In the genomic region with DNA sequence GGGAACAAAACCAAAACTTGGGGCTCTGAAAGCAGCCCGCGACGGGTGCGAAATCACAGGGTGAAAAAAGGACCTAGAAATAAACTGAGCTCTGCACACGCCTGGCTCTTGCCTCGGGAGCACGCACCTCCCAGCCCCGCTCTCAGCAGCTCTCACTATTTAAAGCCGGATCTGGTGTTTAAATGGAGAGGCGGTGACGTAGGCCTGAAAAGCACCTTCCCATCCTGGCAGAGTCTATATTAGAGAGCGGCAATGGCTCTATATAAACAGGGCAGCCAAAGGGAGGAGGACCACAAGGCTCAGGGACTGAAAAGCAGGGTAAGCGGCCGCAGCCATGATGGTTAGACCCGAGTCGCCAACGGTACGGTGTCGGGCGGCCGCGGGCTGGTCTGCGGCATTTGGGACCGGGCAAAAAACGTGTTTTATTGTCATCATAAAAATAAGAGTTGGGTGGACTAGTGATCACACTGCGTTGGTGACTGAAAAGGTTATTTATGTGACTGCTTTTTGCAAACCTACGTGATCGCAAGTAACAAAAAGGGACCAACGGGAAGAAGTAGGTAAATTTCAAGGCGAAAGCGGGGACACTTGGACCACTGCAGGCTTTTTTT, we compare ENCODE assay signal across 8 cellular contexts. TPM values are rescaled to one million over a fixed set of nuclear protein-coding genes. Genes with fewer than 3 reads are reported as not detected.
A peak's percentile ranks its signal among the peaks of the same experiment; 100 is the strongest.
DNase-seq lines count a peak whose midpoint lies in the region; ATAC-seq and TF ChIP-seq lines count a peak whose summit lies in the region.

No MANE protein-coding gene starts in this region.

- DNase-seq in EL (peak; percentile 98), H4 (ENCODE audit: low spot score) (peak; percentile 97), LNCaP clone FGC (ENCODE audit: low read depth) (peak; percentile 96), RPMI8226 (peak; percentile 91), fibroblast of lung (ENCODE audit: low read depth in 2 of 2) (peak; percentile 97 to 99)
- peak; percentile 85 for DNase-seq in activated T-helper 2 cell treated with anti-CD3 and anti-CD28 coated beads, Interferon-gamma antibody, Interleukin-2, Interleukin-4, amounts not matched to agents 10 μg/mL and 5 μg/mL and 100 μg/mL, durations not matched to agents 14 hours and 24 hours and 36 hours (ENCODE audit: low spot score)
- DNase-seq in naive thymus-derived CD4-positive, alpha-beta T cell = peak; percentile 80 to 96 (median 88)

- no peaks in the 10 kb centered on the region for H3K27me3 ChIP-seq in fibroblast of lung (ENCODE audit: control insufficient read depth, insufficient read depth, low read length)
- no peaks in the 10 kb centered on the region for H3K27me3 ChIP-seq in naive thymus-derived CD4-positive, alpha-beta T cell (ENCODE audit: control insufficient read depth in 2 of 2, insufficient read depth in 2 of 2, low read length in 2 of 2)

- no peak for TF ChIP-seq CTCF in LNCaP clone FGC (IDR thresholded peaks at IDR 0.05; ENCODE audit: control insufficient read depth, extremely low read depth, insufficient read depth)
- TF ChIP-seq CTCF in fibroblast of lung (conservative IDR thresholded peaks at IDR 0.05 in 1 of 2, IDR thresholded peaks at IDR 0.05 in 1 of 2; ENCODE audit: low read depth in 1 of 2, low read length in 2 of 2) = no peak

- no peaks in the 10 kb centered on the region for H3K9me3 ChIP-seq in fibroblast of lung (ENCODE audit: control insufficient read depth, insufficient read depth, low read depth, low read length)
- no peaks in the 10 kb centered on the region for H3K9me3 ChIP-seq in naive thymus-derived CD4-positive, alpha-beta T cell (ENCODE audit: control insufficient read depth in 2 of 3, low read length in 3 of 3)

- H3K4me3 Mint-ChIP-seq in activated T-helper 2 cell treated with anti-CD3 and anti-CD28 coated beads, Interferon-gamma antibody, Interleukin-2, Interleukin-4, amounts not matched to agents 10 μg/mL and 5 μg/mL and 100 μg/mL, durations not matched to agents 14 hours and 24 hours and 36 hours (ENCODE audit: low read depth) = peak overlapping the region; percentile 100
- H3K4me3 Mint-ChIP-seq in naive thymus-derived CD4-positive, alpha-beta T cell = peak overlapping the region; percentile 92 to 100 (median 99)
- H3K4me3 Mint-ChIP-seq in stimulated activated memory B cell treated with anti-CD40 and anti-IgM and Interleukin-4, amounts not matched to agents 10 μg/mL and 1 μg/mL and 100 μg/mL, for 72 hours = peak overlapping the region; percentile 100

- CTCF ChIA-PET in naive thymus-derived CD4-positive, alpha-beta T cell (lab: Charles Lee) = interaction anchor here (1.0 to 1.1 kb wide), 2 partner anchors 44 to 245 kb away, joined by 3 read pairs; no protein-coding TSS in a partner anchor

- no peaks in the 10 kb centered on the region for H3K36me3 ChIP-seq in fibroblast of lung (ENCODE audit: control insufficient read depth, insufficient read depth, low read length)
- H3K36me3 ChIP-seq in naive thymus-derived CD4-positive, alpha-beta T cell (ENCODE audit: control insufficient read depth in 2 of 3, insufficient read depth in 3 of 3, low read length in 3 of 3) = peaks cover 6 to 19% (median 9%) of the 10 kb centered on the region in 3 experiments

- peaks cover 35% of the 10 kb centered on the region for H3K79me2 ChIP-seq in fibroblast of lung (ENCODE audit: control insufficient read depth, insufficient read depth, low read length)

- peak overlapping the region; percentile 100 for H3K27ac Mint-ChIP-seq in activated T-helper 2 cell treated with anti-CD3 and anti-CD28 coated beads, Interferon-gamma antibody, Interleukin-2, Interleukin-4, amounts not matched to agents 10 μg/mL and 5 μg/mL and 100 μg/mL, durations not matched to agents 14 hours and 24 hours and 36 hours
- H3K27ac Mint-ChIP-seq in naive thymus-derived CD4-positive, alpha-beta T cell = peak overlapping the region; percentile 98 to 100 (median 100)
- H3K27ac Mint-ChIP-seq in stimulated activated memory B cell treated with anti-CD40 and anti-IgM and Interleukin-4, amounts not matched to agents 10 μg/mL and 1 μg/mL and 100 μg/mL, for 72 hours = peak overlapping the region; percentile 100

- peaks cover 2% of the 10 kb centered on the region for H3K27me3 Mint-ChIP-seq in activated T-helper 2 cell treated with anti-CD3 and anti-CD28 coated beads, Interferon-gamma antibody, Interleukin-2, Interleukin-4, amounts not matched to agents 10 μg/mL and 5 μg/mL and 100 μg/mL, durations not matched to agents 14 hours and 24 hours and 36 hours (ENCODE audit: low read depth)
- peaks cover 0 to 11% (median 0%) of the 10 kb centered on the region in 5 donors for H3K27me3 Mint-ChIP-seq in naive thymus-derived CD4-positive, alpha-beta T cell
- H3K27me3 Mint-ChIP-seq in stimulated activated memory B cell treated with anti-CD40 and anti-IgM and Interleukin-4, amounts not matched to agents 10 μg/mL and 1 μg/mL and 100 μg/mL, for 72 hours = no peaks in the 10 kb centered on the region

- H3K9ac ChIP-seq in fibroblast of lung (ENCODE audit: insufficient read depth, low read length) = peak overlapping the region; percentile 85

- POLR2A ChIA-PET in naive thymus-derived CD4-positive, alpha-beta T cell (lab: Charles Lee) = interaction anchor here (0.6 to 3.2 kb wide), 17 partner anchors 17 to 321 kb away, joined by 3 to 31 read pairs (median 3); partner anchors contain the start of genes CEP128 and SEL1L

- H3K4me2 ChIP-seq in fibroblast of lung (ENCODE audit: extremely low read depth, insufficient read depth, low read length) = peak overlapping the region; percentile 55

- H3K4me1 ChIP-seq in fibroblast of lung (ENCODE audit: control insufficient read depth, extremely low read depth, insufficient read depth, low read length) = no peaks in the 10 kb centered on the region
- H3K4me1 ChIP-seq in naive thymus-derived CD4-positive, alpha-beta T cell (ENCODE audit: control insufficient read depth in 2 of 2, insufficient read depth in 2 of 2, low read length in 2 of 2) = peaks cover 22 to 28% of the 10 kb centered on the region in 2 donors

- H3K9me3 Mint-ChIP-seq in activated T-helper 2 cell treated with anti-CD3 and anti-CD28 coated beads, Interferon-gamma antibody, Interleukin-2, Interleukin-4, amounts not matched to agents 10 μg/mL and 5 μg/mL and 100 μg/mL, durations not matched to agents 14 hours and 24 hours and 36 hours = no peaks in the 10 kb centered on the region
- H3K9me3 Mint-ChIP-seq in naive thymus-derived CD4-positive, alpha-beta T cell = peaks cover 0 to 11% (median 0%) of the 10 kb centered on the region in 11 donors
- H3K9me3 Mint-ChIP-seq in stimulated activated memory B cell treated with anti-CD40 and anti-IgM and Interleukin-4, amounts not matched to agents 10 μg/mL and 1 μg/mL and 100 μg/mL, for 72 hours = no peaks in the 10 kb centered on the region

- peak overlapping the region; percentile 90 for H3K27ac ChIP-seq in fibroblast of lung (ENCODE audit: insufficient read depth, low read length)
- H3K27ac ChIP-seq in naive thymus-derived CD4-positive, alpha-beta T cell (ENCODE audit: low read depth, low read length) = peak overlapping the region; percentile 97

- H3K4me3 ChIP-seq in LNCaP clone FGC (ENCODE audit: low read depth, low read length) = peak overlapping the region; percentile 59
- peak overlapping the region; percentile 50 to 98 (median 75) for H3K4me3 ChIP-seq in fibroblast of lung (replicated peaks in 1 of 4; ENCODE audit: control extremely low read depth in 1 of 4, insufficient read depth in 1 of 4, low read depth in 3 of 4, low read length in 4 of 4)
- H3K4me3 ChIP-seq in naive thymus-derived CD4-positive, alpha-beta T cell (ENCODE audit: low read length) = peak overlapping the region; percentile 86

- peak; percentile 72 for ATAC-seq in naive thymus-derived CD4-positive, alpha-beta T cell
- peak; percentile 85 for ATAC-seq in stimulated activated memory B cell treated with anti-CD40 and anti-IgM and Interleukin-4, amounts not matched to agents 10 μg/mL and 1 μg/mL and 100 μg/mL, for 72 hours

- H3K36me3 Mint-ChIP-seq in activated T-helper 2 cell treated with anti-CD3 and anti-CD28 coated beads, Interferon-gamma antibody, Interleukin-2, Interleukin-4, amounts not matched to agents 10 μg/mL and 5 μg/mL and 100 μg/mL, durations not matched to agents 14 hours and 24 hours and 36 hours (ENCODE audit: low read depth) = peaks cover 32% of the 10 kb centered on the region
- H3K36me3 Mint-ChIP-seq in naive thymus-derived CD4-positive, alpha-beta T cell = peaks cover 0 to 25% (median 16%) of the 10 kb centered on the region in 5 donors
- H3K36me3 Mint-ChIP-seq in stimulated activated memory B cell treated with anti-CD40 and anti-IgM and Interleukin-4, amounts not matched to agents 10 μg/mL and 1 μg/mL and 100 μg/mL, for 72 hours = peaks cover 22% of the 10 kb centered on the region

- H2AFZ ChIP-seq in fibroblast of lung (ENCODE audit: low read length) = no peak overlapping the region

- peaks cover 36% of the 10 kb centered on the region for H3K4me1 Mint-ChIP-seq in activated T-helper 2 cell treated with anti-CD3 and anti-CD28 coated beads, Interferon-gamma antibody, Interleukin-2, Interleukin-4, amounts not matched to agents 10 μg/mL and 5 μg/mL and 100 μg/mL, durations not matched to agents 14 hours and 24 hours and 36 hours (ENCODE audit: low read depth)
- peaks cover 16 to 59% (median 40%) of the 10 kb centered on the region in 7 donors for H3K4me1 Mint-ChIP-seq in naive thymus-derived CD4-positive, alpha-beta T cell
- peaks cover 15% of the 10 kb centered on the region for H3K4me1 Mint-ChIP-seq in stimulated activated memory B cell treated with anti-CD40 and anti-IgM and Interleukin-4, amounts not matched to agents 10 μg/mL and 1 μg/mL and 100 μg/mL, for 72 hours

- no peaks in the 10 kb centered on the region for H4K20me1 ChIP-seq in fibroblast of lung (ENCODE audit: control insufficient read depth, extremely low read depth, insufficient read depth, low read length)

- intact Hi-C loops in activated T-helper 2 cell treated with anti-CD3 and anti-CD28 coated beads, Interferon-gamma antibody, Interleukin-2, Interleukin-4, amounts not matched to agents 10 μg/mL and 5 μg/mL and 100 μg/mL, durations not matched to agents 14 hours and 24 hours and 36 hours (cut with micrococcal nuclease) = loop anchor here (1.0 to 2.0 kb wide), 5 partner anchors 31 to 278 kb away; partner anchors contain the start of gene CEP128
- intact Hi-C loops in naive thymus-derived CD4-positive, alpha-beta T cell (cut with micrococcal nuclease) = loop anchor here (1.0 to 2.0 kb wide), 8 partner anchors 21 to 314 kb away; partner anchors contain the start of genes SEL1L (in 1 of the 2) and TSHR (in 1 of the 2)

RNA-seq across cellular contexts. Expression of gene GTF2A1, which starts 1.4 kb away (rescaled TPM):
- total RNA-seq in H4 (2014; rRNA removed; shearing (Covaris generic)) = 16.5 and 17.2 TPM in 2 replicates
- total RNA-seq in activated T-helper 2 cell treated with anti-CD3 and anti-CD28 coated beads, Interferon-gamma antibody, Interleukin-2, Interleukin-4, amounts not matched to agents 10 μg/mL and 5 μg/mL and 100 μg/mL, durations not matched to agents 14 hours and 24 hours and 36 hours = 41.2 and 45.1 TPM in 2 replicates
- total RNA-seq in fibroblast of lung = 25.2 and 32.7 TPM in 2 replicates
- polyA plus RNA-seq in fibroblast of lung = 23.2 and 25.0 TPM in 2 replicates
- polyA plus RNA-seq in fibroblast of lung (2012) = 21.7 and 22.5 TPM in 2 replicates
- 21.6 and 25.6 TPM in 2 replicates for polyA minus RNA-seq in fibroblast of lung (ENCODE audit: low replicate concordance)
- total RNA-seq in naive thymus-derived CD4-positive, alpha-beta T cell = 10 to 100 TPM; 21.5 to 39.2 (median 33.7) TPM
- 10 to 100 TPM in 1 of 2 donors, 1 to 10 TPM in 1; 8.4 to 12.3 TPM for polyA plus RNA-seq in naive thymus-derived CD4-positive, alpha-beta T cell

Comparison
In these comparisons a context has a peak if more than half of its experiments do, and no peak if none do; other contexts are left out.
1. Peak in every context shown above with its lines: DNase-seq, ATAC-seq, H3K4me3 ChIP-seq and H3K27ac ChIP-seq.